2 cellular contexts compared by ENCODE assay signal in genomic region chr13:109788372-109789195, GRCh38.
TF ChIP-seq lines count a peak whose summit lies in the region.

No MANE protein-coding gene starts in this region.

TF ChIP-seq in liver, 16 proteins besides CTCF, POLR2A, EP300 and RAD21 (continued from another document):
- TF ChIP-seq ATF3 (IDR thresholded peaks at IDR 0.05), result no peak
- no peak for TF ChIP-seq EGR1 (IDR thresholded peaks at IDR 0.05; ENCODE audit: low read depth in 2 of 2)
- TF ChIP-seq REST (IDR thresholded peaks at IDR 0.05), result no peak
- TF ChIP-seq JUND (IDR thresholded peaks at IDR 0.05), result no peak
- TF ChIP-seq GABPA (IDR thresholded peaks at IDR 0.05 in 1 of 2, conservative IDR thresholded peaks at IDR 0.05 in 1 of 2), result no peak
- no peak for TF ChIP-seq FOXA1 (IDR thresholded peaks at IDR 0.05)

TF ChIP-seq in HepG2, 621 proteins besides CTCF, POLR2A, EP300 and RAD21 (continued from another document):
- TF ChIP-seq HES4 (CRISPR knock-in tag; IDR thresholded peaks at IDR 0.05; ENCODE audit: borderline replicate concordance), result no peak
- TF ChIP-seq GFI1 (CRISPR knock-in tag; IDR thresholded peaks at IDR 0.05; ENCODE audit: borderline replicate concordance), result no peak
- TF ChIP-seq ZNF543 (CRISPR knock-in tag; IDR thresholded peaks at IDR 0.05), result no peak
